Comparison of ENCODE assay signal across 12 cellular contexts in the genomic region with DNA sequence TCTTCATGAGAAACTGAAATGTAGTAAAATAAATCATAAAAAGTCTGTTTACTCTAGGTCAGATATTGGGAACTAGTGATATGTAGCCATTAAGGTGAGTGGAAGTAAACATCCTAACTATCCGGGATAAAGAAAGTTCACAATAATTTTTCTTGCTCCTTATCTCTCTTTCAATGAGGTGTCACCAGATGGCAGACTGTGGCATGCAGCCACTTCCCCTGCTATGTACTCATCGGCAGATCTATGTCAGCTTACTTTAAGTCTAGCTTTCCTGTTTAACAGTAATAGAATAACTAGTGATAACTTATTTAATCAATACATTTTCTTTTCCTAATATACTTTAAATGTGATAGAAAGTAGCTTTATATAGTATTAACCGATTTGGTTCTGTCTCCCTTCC.
DNase-seq lines count a peak whose midpoint lies in the region; ATAC-seq and TF ChIP-seq lines count a peak whose summit lies in the region.
"Had no signal": no experiment of that assay in that cellular context is flagged by ENCODE, and none has a peak within 500 bp of the region (broad histone marks: within the 10 kb centered on the region; RNA-seq: fewer than 3 reads in every experiment).

No MANE protein-coding gene starts in this region.

- no peaks in the 10 kb centered on the region for H3K27me3 ChIP-seq in GM23338 (ENCODE audit: insufficient read depth)
- no peaks in the 10 kb centered on the region for H3K27me3 ChIP-seq in fibroblast of lung (ENCODE audit: control insufficient read depth, insufficient read depth, low read length)
- no peaks in the 10 kb centered on the region for H3K27me3 ChIP-seq in parathyroid adenoma (ENCODE audit: control insufficient read depth, insufficient read depth, low read length)
- H3K27me3 ChIP-seq in CD4-positive, alpha-beta T cell (ENCODE audit: control insufficient read depth, insufficient read depth, low read length) = peaks cover 9% of the 10 kb centered on the region
- H3K27me3 ChIP-seq in left lung = no peaks in the 10 kb centered on the region
- no peaks in the 10 kb centered on the region for H3K27me3 ChIP-seq in CD4-positive, alpha-beta memory T cell (ENCODE audit: insufficient read depth, low read length)

- CTCF ChIA-PET in CD4-positive, alpha-beta T cell (lab: Charles Lee) = no interaction called here
- CTCF ChIA-PET in CD4-positive, alpha-beta memory T cell (lab: Charles Lee; ENCODE audit: partially characterized antibody) = no interaction called here

- peak; percentile 11 for DNase-seq in GM23338 (ENCODE audit: low spot score)
- peak; percentile 32 for DNase-seq in RKO (ENCODE audit: low spot score)
- peak; percentile 20 to 24 for DNase-seq in fibroblast of lung (ENCODE audit: low read depth in 2 of 2)
- DNase-seq in CD4-positive, alpha-beta T cell = no peak
- no peak for DNase-seq in left lung
- DNase-seq in CD4-positive, alpha-beta memory T cell = no peak
- DNase-seq: Caco-2, NCI-H187 had no signal

- H3K36me3 Mint-ChIP-seq in GM23338 (ENCODE audit: low read depth) = no peaks in the 10 kb centered on the region
- H3K36me3 Mint-ChIP-seq in CD4-positive, alpha-beta T cell (ENCODE audit: low read depth) = no peaks in the 10 kb centered on the region
- no peaks in the 10 kb centered on the region for H3K36me3 Mint-ChIP-seq in CD4-positive, alpha-beta memory T cell
- H3K36me3 Mint-ChIP-seq: activated naive CD8-positive, alpha-beta T cell had no signal

- no peak for ATAC-seq in GM23338
- no peak for ATAC-seq in GM18868 (IDR thresholded peaks at IDR 0.05; ENCODE audit: unreplicated experiment)
- no peak for ATAC-seq in CD4-positive, alpha-beta T cell (ENCODE audit: poor library complexity)
- ATAC-seq in left lung = no peak

- no peaks in the 10 kb centered on the region for H3F3A ChIP-seq in GM23338 (replicated peaks; ENCODE audit: low read depth)

- H3K9me3 ChIP-seq in fibroblast of lung (ENCODE audit: control insufficient read depth, insufficient read depth, low read depth, low read length) (no peaks in the 10 kb centered on the region), parathyroid adenoma (ENCODE audit: control insufficient read depth, low read length) (no peaks in the 10 kb centered on the region), left lung (no peaks in the 10 kb centered on the region)
- H3K9me3 ChIP-seq in CD4-positive, alpha-beta T cell (ENCODE audit: control insufficient read depth, low read length) = no peaks in the 10 kb centered on the region
- no peaks in the 10 kb centered on the region for H3K9me3 ChIP-seq in CD4-positive, alpha-beta memory T cell (ENCODE audit: control insufficient read depth in 1 of 2, low read length in 2 of 2)
- H3K9me3 ChIP-seq: Caco-2 had no signal

- H3K27ac Mint-ChIP-seq in GM23338 = no peak overlapping the region
- no peak overlapping the region for H3K27ac Mint-ChIP-seq in CD4-positive, alpha-beta T cell
- H3K27ac Mint-ChIP-seq in CD4-positive, alpha-beta memory T cell = no peak overlapping the region
- H3K27ac Mint-ChIP-seq: activated naive CD8-positive, alpha-beta T cell; dendritic cell treated with granulocyte-macrophage colony-stimulating factor and Interleukin-4, amounts not matched to agents 40 ng/mL and 50 ng/mL, for 4 days had no signal

- no peak overlapping the region for H3K4me3 Mint-ChIP-seq in GM23338
- no peak overlapping the region for H3K4me3 Mint-ChIP-seq in CD4-positive, alpha-beta T cell
- no peak overlapping the region for H3K4me3 Mint-ChIP-seq in CD4-positive, alpha-beta memory T cell
- H3K4me3 Mint-ChIP-seq: activated naive CD8-positive, alpha-beta T cell; dendritic cell treated with granulocyte-macrophage colony-stimulating factor and Interleukin-4, amounts not matched to agents 40 ng/mL and 50 ng/mL, for 4 days had no signal

- intact Hi-C loops in CD4-positive, alpha-beta T cell (cut with DNase I, micrococcal nuclease) = no loop called here
- intact Hi-C loops in left lung (cut with DNase I) = no loop called here
- intact Hi-C loops in CD4-positive, alpha-beta memory T cell (cut with micrococcal nuclease) = no loop called here

- no peaks in the 10 kb centered on the region for H3K9me3 Mint-ChIP-seq in GM23338
- no peaks in the 10 kb centered on the region for H3K9me3 Mint-ChIP-seq in CD4-positive, alpha-beta T cell
- H3K9me3 Mint-ChIP-seq in CD4-positive, alpha-beta memory T cell = peaks cover 0 to 4% (median 0%) of the 10 kb centered on the region in 8 donors
- H3K9me3 Mint-ChIP-seq: dendritic cell treated with granulocyte-macrophage colony-stimulating factor and Interleukin-4, amounts not matched to agents 40 ng/mL and 50 ng/mL, for 4 days had no signal

- H4K20me1 ChIP-seq in GM23338 (replicated peaks; ENCODE audit: insufficient read depth) (no peaks in the 10 kb centered on the region), fibroblast of lung (ENCODE audit: control insufficient read depth, extremely low read depth, insufficient read depth, low read length) (no peaks in the 10 kb centered on the region)

- TF ChIP-seq CTCF in GM23338 (conservative IDR thresholded peaks at IDR 0.05; ENCODE audit: low read depth in 2 of 2) (peak in 1 of 2 experiments; percentile 32; a peak in 2 of 4 replicates), fibroblast of lung (conservative IDR thresholded peaks at IDR 0.05 in 1 of 2, IDR thresholded peaks at IDR 0.05 in 1 of 2; ENCODE audit: low read depth in 1 of 2, low read length in 2 of 2) (no peak), parathyroid adenoma (IDR thresholded peaks at IDR 0.05) (no peak), left lung (IDR thresholded peaks at IDR 0.05) (no peak)
- TF ChIP-seq CTCF in CD4-positive, alpha-beta T cell (IDR thresholded peaks at IDR 0.05) = no peak

- POLR2A ChIA-PET in CD4-positive, alpha-beta T cell (lab: Charles Lee) = no interaction called here
- POLR2A ChIA-PET in CD4-positive, alpha-beta memory T cell (lab: Charles Lee; ENCODE audit: partially characterized antibody) = no interaction called here

- H3K27ac ChIP-seq in GM23338 (ENCODE audit: low read depth) (no peak overlapping the region), fibroblast of lung (ENCODE audit: insufficient read depth, low read length) (no peak overlapping the region), parathyroid adenoma (no peak overlapping the region), left lung (no peak overlapping the region)
- H3K27ac ChIP-seq in CD4-positive, alpha-beta T cell (ENCODE audit: low read depth, low read length) = no peak overlapping the region
- H3K27ac ChIP-seq in CD4-positive, alpha-beta memory T cell (ENCODE audit: low read depth, low read length) = no peak overlapping the region

- no peak overlapping the region for H3K4me2 ChIP-seq in GM23338
- H3K4me2 ChIP-seq in fibroblast of lung (ENCODE audit: extremely low read depth, insufficient read depth, low read length) = no peak overlapping the region
- peak overlapping the region; percentile 56 for H3K4me2 ChIP-seq in parathyroid adenoma (ENCODE audit: low read length)

- H3K9ac ChIP-seq in fibroblast of lung (ENCODE audit: insufficient read depth, low read length) (no peak overlapping the region), parathyroid adenoma (no peak overlapping the region)

- H3K4me3 ChIP-seq in GM23338 = no peak overlapping the region
- no peak overlapping the region for H3K4me3 ChIP-seq in fibroblast of lung (replicated peaks in 1 of 4; ENCODE audit: control extremely low read depth in 1 of 4, insufficient read depth in 1 of 4, low read depth in 3 of 4, low read length in 4 of 4)
- H3K4me3 ChIP-seq in parathyroid adenoma (ENCODE audit: low read depth, low read length) = peak overlapping the region; percentile 35
- no peak overlapping the region for H3K4me3 ChIP-seq in left lung
- no peak overlapping the region for H3K4me3 ChIP-seq in CD4-positive, alpha-beta memory T cell (ENCODE audit: low read length in 2 of 2)

- H3K36me3 ChIP-seq in GM23338 (ENCODE audit: insufficient read depth) (no peaks in the 10 kb centered on the region), fibroblast of lung (ENCODE audit: control insufficient read depth, insufficient read depth, low read length) (no peaks in the 10 kb centered on the region), parathyroid adenoma (ENCODE audit: control insufficient read depth, insufficient read depth, low read length) (no peaks in the 10 kb centered on the region), left lung (no peaks in the 10 kb centered on the region)
- no peaks in the 10 kb centered on the region for H3K36me3 ChIP-seq in CD4-positive, alpha-beta memory T cell (ENCODE audit: insufficient read depth, low read length)

- no peaks in the 10 kb centered on the region for H3K79me2 ChIP-seq in GM23338 (replicated peaks; ENCODE audit: insufficient read depth)
- no peaks in the 10 kb centered on the region for H3K79me2 ChIP-seq in fibroblast of lung (ENCODE audit: control insufficient read depth, insufficient read depth, low read length)
- H3K79me2 ChIP-seq in parathyroid adenoma = no peaks in the 10 kb centered on the region

- H3K27me3 Mint-ChIP-seq in GM23338 (ENCODE audit: insufficient read depth, low read depth, poor library complexity) = peaks cover 3% of the 10 kb centered on the region
- peaks cover 28% of the 10 kb centered on the region for H3K27me3 Mint-ChIP-seq in CD4-positive, alpha-beta T cell
- H3K27me3 Mint-ChIP-seq in CD4-positive, alpha-beta memory T cell = peaks cover 0 to 3% of the 10 kb centered on the region in 2 donors
- H3K27me3 Mint-ChIP-seq: dendritic cell treated with granulocyte-macrophage colony-stimulating factor and Interleukin-4, amounts not matched to agents 40 ng/mL and 50 ng/mL, for 4 days had no signal

- H3K4me1 Mint-ChIP-seq in GM23338 = peaks cover 13% of the 10 kb centered on the region
- H3K4me1 Mint-ChIP-seq in CD4-positive, alpha-beta T cell (ENCODE audit: low read depth) = no peaks in the 10 kb centered on the region
- H3K4me1 Mint-ChIP-seq in CD4-positive, alpha-beta memory T cell = no peaks in the 10 kb centered on the region

- H3K9me2 ChIP-seq in GM23338 (ENCODE audit: insufficient read depth) = no peaks in the 10 kb centered on the region

- H2AFZ ChIP-seq in GM23338 (no peak overlapping the region), fibroblast of lung (ENCODE audit: low read length) (no peak overlapping the region), parathyroid adenoma (no peak overlapping the region)

- peaks cover 11% of the 10 kb centered on the region; the same call in 1 of the 2 replicates for H3K4me1 ChIP-seq in GM23338 (ENCODE audit: insufficient read depth)
- H3K4me1 ChIP-seq in fibroblast of lung (ENCODE audit: control insufficient read depth, extremely low read depth, insufficient read depth, low read length) = no peaks in the 10 kb centered on the region
- H3K4me1 ChIP-seq in parathyroid adenoma = no peaks in the 10 kb centered on the region
- no peaks in the 10 kb centered on the region for H3K4me1 ChIP-seq in left lung
- no peaks in the 10 kb centered on the region for H3K4me1 ChIP-seq in CD4-positive, alpha-beta memory T cell (ENCODE audit: insufficient read depth, low read length)
- H3K4me1 ChIP-seq: Caco-2 had no signal

TF ChIP-seq in GM23338, 12 proteins besides CTCF, POLR2A, EP300 and RAD21:
- TF ChIP-seq ZNF331 (CRISPR knock-in tag; IDR thresholded peaks at IDR 0.05; ENCODE audit: low read depth) (no peak), CREB1 (CRISPR knock-in tag; IDR thresholded peaks at IDR 0.05; ENCODE audit: low read depth) (no peak), ZNF114 (CRISPR knock-in tag; IDR thresholded peaks at IDR 0.05) (no peak)

Comparison
In these comparisons a context has a peak if more than half of its experiments do, and no peak if none do; other contexts are left out.
1. DNase-seq: peak in GM23338 (single experiment), RKO (single experiment) and fibroblast of lung (2 of 2); none in CD4-positive, alpha-beta T cell (0 of 10), left lung (0 of 2) and CD4-positive, alpha-beta memory T cell (0 of 5).